In genomic region chr22:20116951-20117645, GRCh38 we compare ENCODE assay signal across 1 cellular context.
A peak's percentile ranks its signal among the peaks of the same experiment; 100 is the strongest.
TF ChIP-seq lines count a peak whose summit lies in the region.

Gene TRMT2A, minus strand, starts transcription at chr22:20117226. Its CDS starts 320 bp downstream, at chr22:20116906.

TF ChIP-seq in K562, 482 proteins besides CTCF, POLR2A, EP300 and RAD21 (continued from another document and continues in another):
- TF ChIP-seq STAT6 (CRISPR knock-in tag; IDR thresholded peaks at IDR 0.05) (peak; percentile 100), MBD2 (IDR thresholded peaks at IDR 0.05; ENCODE audit: borderline replicate concordance, low read depth) (no peak), L3MBTL2 (IDR thresholded peaks at IDR 0.05) (no peak), ZBTB12 (CRISPR knock-in tag; IDR thresholded peaks at IDR 0.05) (peak; percentile 100), BCOR (IDR thresholded peaks at IDR 0.05) (peak; percentile 88), HMGN3 (IDR thresholded peaks at IDR 0.05; ENCODE audit: borderline replicate concordance, extremely low read depth, insufficient read length, low read depth, low read length) (no peak), ZKSCAN1 (IDR thresholded peaks at IDR 0.05; ENCODE audit: low read depth, low read length) (peak; percentile 99), ZNF444 (CRISPR knock-in tag; IDR thresholded peaks at IDR 0.05) (no peak), SIX5 (IDR thresholded peaks at IDR 0.05; ENCODE audit: borderline replicate concordance in 1 of 2, insufficient read depth in 1 of 2, low read depth in 1 of 2, low read length in 2 of 2) (peak in 1 of 2 experiments; percentile 68; a peak in 2 of 4 replicates), POLR2AphosphoS5 (IDR thresholded peaks at IDR 0.05; ENCODE audit: control insufficient read depth, insufficient read depth, low read depth, low read length) (no peak), STAT5B (CRISPR knock-in tag; IDR thresholded peaks at IDR 0.05) (no peak), TBL1XR1 (IDR thresholded peaks at IDR 0.05; ENCODE audit: low read length in 2 of 2) (peak; percentile 93 to 99), NFRKB (IDR thresholded peaks at IDR 0.05; ENCODE audit: low read depth) (no peak), KDM2B (CRISPR knock-in tag; IDR thresholded peaks at IDR 0.05) (peak; percentile 95), CAMTA2 (CRISPR knock-in tag; conservative IDR thresholded peaks at IDR 0.05) (peak; percentile 77; the same call in 1 of the 2 replicates), ZEB2 (IDR thresholded peaks at IDR 0.05) (no peak), SMARCB1 (IDR thresholded peaks at IDR 0.05; ENCODE audit: insufficient read length, low read depth) (no peak), NUFIP1 (IDR thresholded peaks at IDR 0.05; ENCODE audit: partially characterized antibody) (no peak), HDAC1 (IDR thresholded peaks at IDR 0.05) (peak in 1 of 2 experiments; percentile 94; a peak in 2 of 4 replicates), GATAD2B (IDR thresholded peaks at IDR 0.05; ENCODE audit: borderline replicate concordance) (no peak), BDP1 (IDR thresholded peaks at IDR 0.05; ENCODE audit: insufficient read depth, insufficient read length) (no peak), DPF2 (IDR thresholded peaks at IDR 0.05) (no peak), ZNF512 (tag; IDR thresholded peaks at IDR 0.05) (no peak), TEAD2 (tag; IDR thresholded peaks at IDR 0.05) (no peak), THAP12 (CRISPR knock-in tag; IDR thresholded peaks at IDR 0.05) (peak; percentile 100), ARID2 (IDR thresholded peaks at IDR 0.05) (no peak), MTA3 (IDR thresholded peaks at IDR 0.05; ENCODE audit: borderline replicate concordance) (no peak), ZZZ3 (IDR thresholded peaks at IDR 0.05) (no peak), ZNF175 (CRISPR knock-in tag; IDR thresholded peaks at IDR 0.05; ENCODE audit: low read depth) (no peak), RNF219 (CRISPR knock-in tag; IDR thresholded peaks at IDR 0.05) (no peak), CXXC5 (CRISPR knock-in tag; IDR thresholded peaks at IDR 0.05) (peak; percentile 100), STAT5A (IDR thresholded peaks at IDR 0.05; ENCODE audit: borderline replicate concordance, low read length) (peak; percentile 78; the same call in 1 of the 2 replicates), REST (CRISPR knock-in tag; IDR thresholded peaks at IDR 0.05; ENCODE audit: low read depth) (peak; percentile 90), SUPT5H (IDR thresholded peaks at IDR 0.05) (0 out of 2 replicates have a peak, but pooled peaks have one; percentile 91), ELK3 (CRISPR knock-in tag; IDR thresholded peaks at IDR 0.05) (no peak), CSDE1 (IDR thresholded peaks at IDR 0.05) (no peak), ZNF23 (CRISPR knock-in tag; IDR thresholded peaks at IDR 0.05) (no peak), ZNF133 (CRISPR knock-in tag; IDR thresholded peaks at IDR 0.05) (no peak), RBBP5 (IDR thresholded peaks at IDR 0.05; ENCODE audit: borderline replicate concordance, insufficient read depth, low read length, poor library complexity, severe bottlenecking) (peak; percentile 98), HDAC8 (tag; IDR thresholded peaks at IDR 0.05) (peak; percentile 95), FOXK1 (CRISPR knock-in tag; IDR thresholded peaks at IDR 0.05; ENCODE audit: borderline replicate concordance) (no peak), ZNF124 (CRISPR knock-in tag; IDR thresholded peaks at IDR 0.05) (no peak), CREM (IDR thresholded peaks at IDR 0.05; ENCODE audit: low read depth) (no peak), CHAMP1 (IDR thresholded peaks at IDR 0.05) (no peak), ZNF695 (CRISPR knock-in tag; IDR thresholded peaks at IDR 0.05) (no peak), PPARD (CRISPR knock-in tag; IDR thresholded peaks at IDR 0.05) (no peak), MLLT1 (IDR thresholded peaks at IDR 0.05) (no peak), HNRNPLL (IDR thresholded peaks at IDR 0.05; ENCODE audit: low read depth, low read length, poor library complexity, severe bottlenecking) (peak; percentile 77), GATA2 (CRISPR knock-in tag; IDR thresholded peaks at IDR 0.05) (no peak), ELF2 (CRISPR knock-in tag; IDR thresholded peaks at IDR 0.05) (peak; percentile 96), ZKSCAN3 (CRISPR knock-in tag; IDR thresholded peaks at IDR 0.05) (no peak), ZNF668 (CRISPR knock-in tag; IDR thresholded peaks at IDR 0.05) (peak; percentile 80; the same call in 1 of the 2 replicates)
